In the genomic region with DNA sequence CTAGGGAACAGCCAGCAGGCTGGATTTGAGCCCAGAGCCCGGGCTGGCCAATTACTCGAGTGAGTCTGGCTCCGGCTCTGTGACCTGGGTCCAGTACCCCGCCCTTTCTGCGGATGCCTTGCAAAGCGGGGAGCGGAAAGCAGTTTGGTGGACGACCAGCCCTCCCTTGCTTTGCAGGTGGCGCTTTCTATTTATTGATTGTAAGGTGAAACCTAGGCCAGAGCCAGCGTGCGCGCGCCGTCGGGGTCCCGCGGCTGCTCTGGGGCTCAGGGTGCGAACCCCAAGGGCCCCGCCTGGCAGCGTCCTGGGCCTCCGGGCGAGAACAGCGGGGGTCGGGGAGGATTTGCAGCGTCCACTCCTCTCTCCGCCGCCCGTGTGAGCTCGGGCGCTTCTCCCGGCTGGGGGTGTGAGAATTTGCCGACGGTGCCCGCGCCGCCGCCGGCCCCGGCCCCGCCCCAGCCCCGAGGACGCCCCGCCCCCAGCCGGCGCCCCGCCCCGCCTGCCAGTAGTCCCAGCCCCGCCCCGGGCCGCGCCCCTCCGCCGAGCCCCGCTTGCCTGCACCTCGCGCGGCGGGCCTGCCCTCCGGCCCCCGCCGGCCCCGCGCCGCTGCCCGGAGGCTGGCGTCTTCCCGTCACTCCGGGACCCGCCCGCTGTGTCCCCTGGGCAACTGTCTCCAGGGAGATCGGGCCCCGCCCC, we compare ENCODE assay signal across 1 cellular context.
TF ChIP-seq lines count a peak whose summit lies in the region.

No MANE protein-coding gene starts in this region.

TF ChIP-seq in HEK293, 187 proteins besides CTCF, POLR2A, EP300 and RAD21 (continued from another document and continues in another):
- no peak for TF ChIP-seq ZNF239 (tag by site-specific recombination; IDR thresholded peaks at IDR 0.05)
- TF ChIP-seq ZNF707 (tag by site-specific recombination; IDR thresholded peaks at IDR 0.05): no peak
- TF ChIP-seq ZNF830 (tag by site-specific recombination; IDR thresholded peaks at IDR 0.05; ENCODE audit: low read depth): no peak
- TF ChIP-seq ZNF10 (tag by site-specific recombination; IDR thresholded peaks at IDR 0.05): no peak
- no peak for TF ChIP-seq ZNF843 (tag by site-specific recombination; IDR thresholded peaks at IDR 0.05)
- no peak for TF ChIP-seq ZNF133 (tag by site-specific recombination; IDR thresholded peaks at IDR 0.05)
- TF ChIP-seq ZEB2 (tag by site-specific recombination; IDR thresholded peaks at IDR 0.05): 0 out of 2 replicates have a peak, but pooled peaks have one; percentile 31
- no peak for TF ChIP-seq ZNF529 (tag by site-specific recombination; IDR thresholded peaks at IDR 0.05; ENCODE audit: insufficient replicate concordance)
- no peak for TF ChIP-seq ZNF585B (tag by site-specific recombination; IDR thresholded peaks at IDR 0.05)
- no peak for TF ChIP-seq KLF8 (tag by site-specific recombination; IDR thresholded peaks at IDR 0.05)
- TF ChIP-seq, protein P1, sequence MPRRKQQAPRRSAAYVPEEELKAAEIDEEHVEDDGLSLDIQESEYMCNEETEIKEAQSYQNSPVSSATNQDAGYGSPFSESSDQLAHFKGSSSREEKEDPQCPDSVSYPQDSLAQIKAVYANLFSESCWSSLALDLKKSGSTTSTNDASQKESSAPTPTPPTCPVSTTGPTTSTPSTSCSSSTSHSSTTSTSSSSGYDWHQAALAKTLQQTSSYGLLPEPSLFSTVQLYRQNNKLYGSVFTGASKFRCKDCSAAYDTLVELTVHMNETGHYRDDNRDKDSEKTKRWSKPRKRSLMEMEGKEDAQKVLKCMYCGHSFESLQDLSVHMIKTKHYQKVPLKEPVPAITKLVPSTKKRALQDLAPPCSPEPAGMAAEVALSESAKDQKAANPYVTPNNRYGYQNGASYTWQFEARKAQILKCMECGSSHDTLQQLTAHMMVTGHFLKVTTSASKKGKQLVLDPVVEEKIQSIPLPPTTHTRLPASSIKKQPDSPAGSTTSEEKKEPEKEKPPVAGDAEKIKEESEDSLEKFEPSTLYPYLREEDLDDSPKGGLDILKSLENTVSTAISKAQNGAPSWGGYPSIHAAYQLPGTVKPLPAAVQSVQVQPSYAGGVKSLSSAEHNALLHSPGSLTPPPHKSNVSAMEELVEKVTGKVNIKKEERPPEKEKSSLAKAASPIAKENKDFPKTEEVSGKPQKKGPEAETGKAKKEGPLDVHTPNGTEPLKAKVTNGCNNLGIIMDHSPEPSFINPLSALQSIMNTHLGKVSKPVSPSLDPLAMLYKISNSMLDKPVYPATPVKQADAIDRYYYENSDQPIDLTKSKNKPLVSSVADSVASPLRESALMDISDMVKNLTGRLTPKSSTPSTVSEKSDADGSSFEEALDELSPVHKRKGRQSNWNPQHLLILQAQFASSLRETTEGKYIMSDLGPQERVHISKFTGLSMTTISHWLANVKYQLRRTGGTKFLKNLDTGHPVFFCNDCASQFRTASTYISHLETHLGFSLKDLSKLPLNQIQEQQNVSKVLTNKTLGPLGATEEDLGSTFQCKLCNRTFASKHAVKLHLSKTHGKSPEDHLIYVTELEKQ (tag by site-specific recombination; IDR thresholded peaks at IDR 0.05; ENCODE audit: borderline replicate concordance): no peak
- no peak for TF ChIP-seq OSR2 (tag by site-specific recombination; IDR thresholded peaks at IDR 0.05)
- peak; percentile 42; the same call in 1 of the 2 replicates for TF ChIP-seq ZFP69B (tag by site-specific recombination; IDR thresholded peaks at IDR 0.05)
- no peak for TF ChIP-seq ZNF670 (tag by site-specific recombination; IDR thresholded peaks at IDR 0.05; ENCODE audit: low read depth)
- no peak for TF ChIP-seq EGR2 (tag by site-specific recombination; IDR thresholded peaks at IDR 0.05; ENCODE audit: low read depth)
- TF ChIP-seq SP3 (tag by site-specific recombination; IDR thresholded peaks at IDR 0.05): peak; percentile 60
- no peak for TF ChIP-seq ZNF184 (tag by site-specific recombination; IDR thresholded peaks at IDR 0.05)
- TF ChIP-seq ZBTB7A (tag by site-specific recombination; IDR thresholded peaks at IDR 0.05; ENCODE audit: low read depth): no peak
- TF ChIP-seq SP7 (tag by site-specific recombination; IDR thresholded peaks at IDR 0.05): peak; percentile 70
- no peak for TF ChIP-seq ZNF16 (tag by site-specific recombination; IDR thresholded peaks at IDR 0.05; ENCODE audit: low read depth)
- no peak for TF ChIP-seq ZNF426 (tag by site-specific recombination; IDR thresholded peaks at IDR 0.05)
- TF ChIP-seq ZBTB48 (tag by site-specific recombination; IDR thresholded peaks at IDR 0.05): peak; percentile 99
- no peak for TF ChIP-seq ZNF433 (tag by site-specific recombination; IDR thresholded peaks at IDR 0.05; ENCODE audit: low read depth)
- peak; percentile 69 for TF ChIP-seq GLIS2 (tag by site-specific recombination; IDR thresholded peaks at IDR 0.05)
- no peak for TF ChIP-seq ZNF394 (tag by site-specific recombination; IDR thresholded peaks at IDR 0.05; ENCODE audit: borderline replicate concordance)
- TF ChIP-seq ZNF658 (tag by site-specific recombination; IDR thresholded peaks at IDR 0.05): no peak
- TF ChIP-seq GFI1B (tag by site-specific recombination; IDR thresholded peaks at IDR 0.05): no peak
- TF ChIP-seq, protein P2, sequence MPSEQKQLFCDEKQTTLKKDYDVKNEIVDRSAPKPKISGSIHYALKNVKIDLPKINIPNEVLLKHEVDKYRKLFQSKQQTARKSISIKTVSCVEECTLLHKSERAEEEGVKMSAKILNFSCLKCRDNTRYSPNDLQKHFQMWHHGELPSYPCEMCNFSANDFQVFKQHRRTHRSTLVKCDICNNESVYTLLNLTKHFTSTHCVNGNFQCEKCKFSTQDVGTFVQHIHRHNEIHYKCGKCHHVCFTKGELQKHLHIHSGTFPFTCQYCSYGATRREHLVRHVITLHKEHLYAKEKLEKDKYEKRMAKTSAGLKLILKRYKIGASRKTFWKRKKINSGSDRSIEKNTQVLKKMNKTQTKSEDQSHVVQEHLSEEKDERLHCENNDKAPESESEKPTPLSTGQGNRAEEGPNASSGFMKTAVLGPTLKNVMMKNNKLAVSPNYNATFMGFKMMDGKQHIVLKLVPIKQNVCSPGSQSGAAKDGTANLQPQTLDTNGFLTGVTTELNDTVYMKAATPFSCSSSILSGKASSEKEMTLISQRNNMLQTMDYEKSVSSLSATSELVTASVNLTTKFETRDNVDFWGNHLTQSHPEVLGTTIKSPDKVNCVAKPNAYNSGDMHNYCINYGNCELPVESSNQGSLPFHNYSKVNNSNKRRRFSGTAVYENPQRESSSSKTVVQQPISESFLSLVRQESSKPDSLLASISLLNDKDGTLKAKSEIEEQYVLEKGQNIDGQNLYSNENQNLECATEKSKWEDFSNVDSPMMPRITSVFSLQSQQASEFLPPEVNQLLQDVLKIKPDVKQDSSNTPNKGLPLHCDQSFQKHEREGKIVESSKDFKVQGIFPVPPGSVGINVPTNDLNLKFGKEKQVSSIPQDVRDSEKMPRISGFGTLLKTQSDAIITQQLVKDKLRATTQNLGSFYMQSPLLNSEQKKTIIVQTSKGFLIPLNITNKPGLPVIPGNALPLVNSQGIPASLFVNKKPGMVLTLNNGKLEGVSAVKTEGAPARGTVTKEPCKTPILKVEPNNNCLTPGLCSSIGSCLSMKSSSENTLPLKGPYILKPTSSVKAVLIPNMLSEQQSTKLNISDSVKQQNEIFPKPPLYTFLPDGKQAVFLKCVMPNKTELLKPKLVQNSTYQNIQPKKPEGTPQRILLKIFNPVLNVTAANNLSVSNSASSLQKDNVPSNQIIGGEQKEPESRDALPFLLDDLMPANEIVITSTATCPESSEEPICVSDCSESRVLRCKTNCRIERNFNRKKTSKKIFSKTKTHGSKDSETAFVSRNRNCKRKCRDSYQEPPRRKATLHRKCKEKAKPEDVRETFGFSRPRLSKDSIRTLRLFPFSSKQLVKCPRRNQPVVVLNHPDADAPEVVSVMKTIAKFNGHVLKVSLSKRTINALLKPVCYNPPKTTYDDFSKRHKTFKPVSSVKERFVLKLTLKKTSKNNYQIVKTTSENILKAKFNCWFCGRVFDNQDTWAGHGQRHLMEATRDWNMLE (tag by site-specific recombination; conservative IDR thresholded peaks at IDR 0.05; ENCODE audit: low read depth): no peak
- TF ChIP-seq HOXD13 (CRISPR knock-in tag; IDR thresholded peaks at IDR 0.05; ENCODE audit: borderline replicate concordance): no peak
- TF ChIP-seq ZNF660 (tag by site-specific recombination; IDR thresholded peaks at IDR 0.05): 0 out of 2 replicates have a peak, but pooled peaks have one; percentile 50
- no peak for TF ChIP-seq ZNF747 (tag by site-specific recombination; IDR thresholded peaks at IDR 0.05)
- no peak for TF ChIP-seq YY2 (tag by site-specific recombination; IDR thresholded peaks at IDR 0.05)
- TF ChIP-seq ZNF174 (tag by site-specific recombination; IDR thresholded peaks at IDR 0.05): no peak
- TF ChIP-seq YY1 (tag by site-specific recombination; IDR thresholded peaks at IDR 0.05): no peak
- no peak for TF ChIP-seq SETDB1 (IDR thresholded peaks at IDR 0.05; ENCODE audit: insufficient read length, low read length)
- no peak for TF ChIP-seq FEZF1 (tag by site-specific recombination; IDR thresholded peaks at IDR 0.05)
- no peak for TF ChIP-seq ZNF610 (tag by site-specific recombination; IDR thresholded peaks at IDR 0.05; ENCODE audit: borderline replicate concordance)
- TF ChIP-seq, protein P3, sequence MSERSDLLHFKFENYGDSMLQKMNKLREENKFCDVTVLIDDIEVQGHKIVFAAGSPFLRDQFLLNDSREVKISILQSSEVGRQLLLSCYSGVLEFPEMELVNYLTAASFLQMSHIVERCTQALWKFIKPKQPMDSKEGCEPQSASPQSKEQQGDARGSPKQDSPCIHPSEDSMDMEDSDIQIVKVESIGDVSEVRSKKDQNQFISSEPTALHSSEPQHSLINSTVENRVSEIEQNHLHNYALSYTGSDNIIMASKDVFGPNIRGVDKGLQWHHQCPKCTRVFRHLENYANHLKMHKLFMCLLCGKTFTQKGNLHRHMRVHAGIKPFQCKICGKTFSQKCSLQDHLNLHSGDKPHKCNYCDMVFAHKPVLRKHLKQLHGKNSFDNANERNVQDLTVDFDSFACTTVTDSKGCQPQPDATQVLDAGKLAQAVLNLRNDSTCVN (tag by site-specific recombination; optimal IDR thresholded peaks at IDR 0.05): peak; percentile 74
- TF ChIP-seq ZNF292 (tag by site-specific recombination; IDR thresholded peaks at IDR 0.05; ENCODE audit: borderline replicate concordance, low read depth): no peak
- no peak for TF ChIP-seq ZNF776 (tag by site-specific recombination; IDR thresholded peaks at IDR 0.05; ENCODE audit: borderline replicate concordance)
- no peak for TF ChIP-seq ZNF514 (tag by site-specific recombination; IDR thresholded peaks at IDR 0.05)
- TF ChIP-seq ZNF274 (IDR thresholded peaks at IDR 0.05; ENCODE audit: low read length): no peak
- no peak for TF ChIP-seq ZNF274 (tag by site-specific recombination; IDR thresholded peaks at IDR 0.05; ENCODE audit: borderline replicate concordance)
- TF ChIP-seq, protein P4, sequence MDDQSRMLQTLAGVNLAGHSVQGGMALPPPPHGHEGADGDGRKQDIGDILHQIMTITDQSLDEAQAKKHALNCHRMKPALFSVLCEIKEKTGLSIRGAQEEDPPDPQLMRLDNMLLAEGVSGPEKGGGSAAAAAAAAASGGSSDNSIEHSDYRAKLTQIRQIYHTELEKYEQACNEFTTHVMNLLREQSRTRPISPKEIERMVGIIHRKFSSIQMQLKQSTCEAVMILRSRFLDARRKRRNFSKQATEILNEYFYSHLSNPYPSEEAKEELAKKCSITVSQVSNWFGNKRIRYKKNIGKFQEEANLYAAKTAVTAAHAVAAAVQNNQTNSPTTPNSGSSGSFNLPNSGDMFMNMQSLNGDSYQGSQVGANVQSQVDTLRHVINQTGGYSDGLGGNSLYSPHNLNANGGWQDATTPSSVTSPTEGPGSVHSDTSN (CRISPR knock-in tag; IDR thresholded peaks at IDR 0.05): no peak
- TF ChIP-seq, protein P5, sequence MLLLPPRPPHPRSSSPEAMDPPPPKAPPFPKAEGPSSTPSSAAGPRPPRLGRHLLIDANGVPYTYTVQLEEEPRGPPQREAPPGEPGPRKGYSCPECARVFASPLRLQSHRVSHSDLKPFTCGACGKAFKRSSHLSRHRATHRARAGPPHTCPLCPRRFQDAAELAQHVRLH (tag by site-specific recombination; IDR thresholded peaks at IDR 0.05): no peak
- TF ChIP-seq GLIS1 (tag by site-specific recombination; IDR thresholded peaks at IDR 0.05): peak; percentile 90
- no peak for TF ChIP-seq ZNF621 (tag by site-specific recombination; IDR thresholded peaks at IDR 0.05)
- TF ChIP-seq HOXC10 (CRISPR knock-in tag; IDR thresholded peaks at IDR 0.05): no peak
- TF ChIP-seq KLF9 (tag by site-specific recombination; IDR thresholded peaks at IDR 0.05; ENCODE audit: low read depth): no peak
- TF ChIP-seq ZNF549 (tag by site-specific recombination; IDR thresholded peaks at IDR 0.05): no peak
- no peak for TF ChIP-seq ZNF558 (tag by site-specific recombination; IDR thresholded peaks at IDR 0.05)
- TF ChIP-seq, protein P6, sequence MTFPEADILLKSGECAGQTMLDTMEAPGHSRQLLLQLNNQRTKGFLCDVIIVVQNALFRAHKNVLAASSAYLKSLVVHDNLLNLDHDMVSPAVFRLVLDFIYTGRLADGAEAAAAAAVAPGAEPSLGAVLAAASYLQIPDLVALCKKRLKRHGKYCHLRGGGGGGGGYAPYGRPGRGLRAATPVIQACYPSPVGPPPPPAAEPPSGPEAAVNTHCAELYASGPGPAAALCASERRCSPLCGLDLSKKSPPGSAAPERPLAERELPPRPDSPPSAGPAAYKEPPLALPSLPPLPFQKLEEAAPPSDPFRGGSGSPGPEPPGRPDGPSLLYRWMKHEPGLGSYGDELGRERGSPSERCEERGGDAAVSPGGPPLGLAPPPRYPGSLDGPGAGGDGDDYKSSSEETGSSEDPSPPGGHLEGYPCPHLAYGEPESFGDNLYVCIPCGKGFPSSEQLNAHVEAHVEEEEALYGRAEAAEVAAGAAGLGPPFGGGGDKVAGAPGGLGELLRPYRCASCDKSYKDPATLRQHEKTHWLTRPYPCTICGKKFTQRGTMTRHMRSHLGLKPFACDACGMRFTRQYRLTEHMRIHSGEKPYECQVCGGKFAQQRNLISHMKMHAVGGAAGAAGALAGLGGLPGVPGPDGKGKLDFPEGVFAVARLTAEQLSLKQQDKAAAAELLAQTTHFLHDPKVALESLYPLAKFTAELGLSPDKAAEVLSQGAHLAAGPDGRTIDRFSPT (tag by site-specific recombination; IDR thresholded peaks at IDR 0.05): no peak
- no peak for TF ChIP-seq ZNF791 (tag by site-specific recombination; IDR thresholded peaks at IDR 0.05)
- TF ChIP-seq ZXDB (tag by site-specific recombination; IDR thresholded peaks at IDR 0.05): 0 out of 2 replicates have a peak, but pooled peaks have one; percentile 50
- peak; percentile 61; the same call in 1 of the 2 replicates for TF ChIP-seq ZNF423 (tag by site-specific recombination; IDR thresholded peaks at IDR 0.05)
- TF ChIP-seq ZSCAN23 (tag by site-specific recombination; IDR thresholded peaks at IDR 0.05): no peak
- no peak for TF ChIP-seq ZNF623 (tag by site-specific recombination; IDR thresholded peaks at IDR 0.05)
- no peak for TF ChIP-seq ZNF23 (tag by site-specific recombination; IDR thresholded peaks at IDR 0.05; ENCODE audit: borderline replicate concordance)
- TF ChIP-seq GLI4 (tag by site-specific recombination; IDR thresholded peaks at IDR 0.05): no peak
- no peak for TF ChIP-seq ZNF169 (tag by site-specific recombination; IDR thresholded peaks at IDR 0.05)
